10 cellular contexts compared by ENCODE assay signal in the genomic region with DNA sequence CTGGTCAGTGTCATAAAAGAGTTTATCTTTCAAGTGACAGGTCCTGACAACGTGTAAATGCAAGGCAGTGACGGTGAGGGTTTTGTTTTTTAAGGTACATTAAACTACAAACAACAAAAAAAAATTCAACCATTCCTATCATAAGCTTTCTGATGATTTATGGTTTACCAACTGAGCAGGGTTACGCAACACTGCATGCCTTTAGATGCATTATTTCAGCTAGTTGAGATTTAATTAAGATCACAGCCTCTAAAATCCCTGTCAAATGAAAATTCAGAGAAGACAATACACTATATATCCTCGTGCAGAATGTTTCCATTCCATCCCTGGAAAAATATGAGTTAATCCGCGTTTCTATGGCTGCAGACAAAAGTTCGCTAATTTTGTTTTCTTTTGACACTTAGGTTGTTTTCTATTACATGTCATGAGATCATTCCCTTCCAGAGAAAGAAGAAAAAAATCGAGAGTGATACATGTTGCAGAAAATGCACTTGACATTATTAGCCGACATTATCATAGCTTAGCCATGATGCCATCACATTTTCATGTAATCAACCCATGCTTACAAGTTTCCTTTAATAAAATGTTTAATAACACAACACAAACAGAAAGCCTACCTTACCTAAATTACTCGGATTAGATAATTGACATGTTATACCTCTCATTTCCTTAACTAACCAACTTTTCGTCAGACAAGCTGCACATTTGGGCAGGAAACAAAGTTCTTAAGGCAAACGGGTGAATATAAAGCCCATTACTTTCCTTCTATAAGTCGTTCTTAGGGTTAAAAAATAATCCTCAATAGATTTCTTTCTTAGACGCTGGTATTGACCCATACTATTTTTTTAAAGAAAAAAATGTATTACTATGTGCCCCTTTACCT.
DNase-seq lines count a peak whose midpoint lies in the region; ATAC-seq and TF ChIP-seq lines count a peak whose summit lies in the region.
"Had no signal": no experiment of that assay in that cellular context is flagged by ENCODE, and none has a peak within 500 bp of the region (broad histone marks: within the 10 kb centered on the region; RNA-seq: fewer than 3 reads in every experiment).

No MANE protein-coding gene starts in this region.

- H3K4me3 Mint-ChIP-seq in CD8-positive, alpha-beta memory T cell = no peak overlapping the region
- no peak overlapping the region for H3K4me3 Mint-ChIP-seq in activated CD4-positive, alpha-beta memory T cell treated with anti-CD3 and anti-CD28 coated beads for 36 hours
- H3K4me3 Mint-ChIP-seq: activated T-cell treated with anti-CD3 and anti-CD28 coated beads, Interleukin-2, amount 50 U/mL, for 24 hours had no signal

- no peak for DNase-seq in CD8-positive, alpha-beta memory T cell
- DNase-seq in RWPE2 (ENCODE audit: low spot score) = no peak
- DNase-seq in fibroblast of mammary gland (ENCODE audit: low read depth) = peak; percentile 49
- DNase-seq in renal cortical epithelial cell (ENCODE audit: low read depth) = peak; percentile 22
- DNase-seq in activated gamma-delta T cell treated with Interleukin-2 at 50 U/mL for 16 hours = no peak
- no peak for DNase-seq in activated CD4-positive, alpha-beta memory T cell treated with anti-CD3 and anti-CD28 coated beads for 36 hours
- no peak for DNase-seq in activated CD4-positive, CD25-positive, alpha-beta regulatory T cell (lab: John Stamatoyannopoulos, UW)
- DNase-seq in NCI-H2081 treated with DMSO at 0.1 percent for 48 hours (lab: John Stamatoyannopoulos, UW) = no peak
- DNase-seq: activated T-cell treated with anti-CD3 and anti-CD28 coated beads, Interleukin-2, amount 50 U/mL, for 24 hours; RPMI8226 had no signal

- TF ChIP-seq CTCF in RWPE2 (IDR thresholded peaks at IDR 0.05; ENCODE audit: poor library complexity, severe bottlenecking) (no peak), fibroblast of mammary gland (conservative IDR thresholded peaks at IDR 0.05; ENCODE audit: control insufficient read depth, insufficient read depth, low read depth, low read length) (no peak)

- peak overlapping the region in 5 of 8 donors; percentile 30 to 85 (median 73) for H3K27ac Mint-ChIP-seq in CD8-positive, alpha-beta memory T cell
- no peak overlapping the region for H3K27ac Mint-ChIP-seq in activated CD4-positive, alpha-beta memory T cell treated with anti-CD3 and anti-CD28 coated beads for 36 hours
- H3K27ac Mint-ChIP-seq: activated T-cell treated with anti-CD3 and anti-CD28 coated beads, Interleukin-2, amount 50 U/mL, for 24 hours had no signal

- H3K9me3 ChIP-seq in CD8-positive, alpha-beta memory T cell (ENCODE audit: low read length) = no peaks in the 10 kb centered on the region
- H3K9me3 ChIP-seq in RWPE2 (ENCODE audit: severe bottlenecking) = no peaks in the 10 kb centered on the region

- no peaks in the 10 kb centered on the region for H3K27me3 Mint-ChIP-seq in CD8-positive, alpha-beta memory T cell
- no peaks in the 10 kb centered on the region for H3K27me3 Mint-ChIP-seq in activated CD4-positive, alpha-beta memory T cell treated with anti-CD3 and anti-CD28 coated beads for 36 hours
- H3K27me3 Mint-ChIP-seq: activated T-cell treated with anti-CD3 and anti-CD28 coated beads, Interleukin-2, amount 50 U/mL, for 24 hours had no signal

- peaks cover 17 to 71% (median 66%) of the 10 kb centered on the region in 3 donors for H3K4me1 Mint-ChIP-seq in CD8-positive, alpha-beta memory T cell
- peaks cover 65% of the 10 kb centered on the region for H3K4me1 Mint-ChIP-seq in activated CD4-positive, alpha-beta memory T cell treated with anti-CD3 and anti-CD28 coated beads for 36 hours (ENCODE audit: low read depth)

- peak overlapping the region; percentile 95 for H3K4me3 ChIP-seq in CD8-positive, alpha-beta memory T cell (ENCODE audit: low read length)
- H3K4me3 ChIP-seq in RWPE2 (ENCODE audit: severe bottlenecking) = peak overlapping the region; percentile 63
- H3K4me3 ChIP-seq in fibroblast of mammary gland (ENCODE audit: control insufficient read depth, low read depth, low read length) = peak overlapping the region; percentile 77

- CTCF ChIA-PET in CD8-positive, alpha-beta memory T cell (lab: Charles Lee) = interaction anchor here (0.8 to 2.5 kb wide), 3 partner anchors 10 to 25 kb away, joined by 3 to 6 read pairs (median 4); no protein-coding TSS in a partner anchor
- CTCF ChIA-PET in activated CD4-positive, alpha-beta memory T cell treated with anti-CD3 and anti-CD28 coated beads for 36 hours (lab: Charles Lee) = interaction anchor here (0.7 to 1.7 kb wide), 4 partner anchors 12 to 744 kb away, joined by 4 to 6 read pairs (median 6); no protein-coding TSS in a partner anchor

- H3K27me3 ChIP-seq in CD8-positive, alpha-beta memory T cell (ENCODE audit: insufficient read depth, low read length, poor library complexity, severe bottlenecking) = no peaks in the 10 kb centered on the region
- no peaks in the 10 kb centered on the region for H3K27me3 ChIP-seq in RWPE2 (ENCODE audit: insufficient read depth, poor library complexity, severe bottlenecking)

- H3K27ac ChIP-seq in CD8-positive, alpha-beta memory T cell (ENCODE audit: low read depth, low read length) = peak overlapping the region; percentile 82
- H3K27ac ChIP-seq in RWPE2 (ENCODE audit: poor library complexity, severe bottlenecking) = peak overlapping the region; percentile 96

- H3K36me3 ChIP-seq in CD8-positive, alpha-beta memory T cell (ENCODE audit: insufficient read depth, low read length) = no peaks in the 10 kb centered on the region
- no peaks in the 10 kb centered on the region for H3K36me3 ChIP-seq in RWPE2 (ENCODE audit: low read depth)

- peaks cover 80% of the 10 kb centered on the region for H3K4me1 ChIP-seq in CD8-positive, alpha-beta memory T cell (ENCODE audit: insufficient read depth, low read length)
- peaks cover 55% of the 10 kb centered on the region for H3K4me1 ChIP-seq in RWPE2 (ENCODE audit: insufficient read depth, poor library complexity, severe bottlenecking)

- POLR2A ChIA-PET in CD8-positive, alpha-beta memory T cell (lab: Charles Lee) = interaction anchor here (1.1 to 1.6 kb wide), 2 partner anchors 13 to 69 kb away, joined by 3 to 4 read pairs; no protein-coding TSS in a partner anchor
- POLR2A ChIA-PET in activated CD4-positive, alpha-beta memory T cell treated with anti-CD3 and anti-CD28 coated beads for 36 hours (lab: Charles Lee) = interaction anchor here (0.7 to 6.9 kb wide), 20 partner anchors 9 to 520 kb away, joined by 3 to 35 read pairs (median 9); a partner anchor contains a TSS

- no peaks in the 10 kb centered on the region for H3K9me3 Mint-ChIP-seq in CD8-positive, alpha-beta memory T cell
- H3K9me3 Mint-ChIP-seq in activated CD4-positive, alpha-beta memory T cell treated with anti-CD3 and anti-CD28 coated beads for 36 hours = no peaks in the 10 kb centered on the region
- H3K9me3 Mint-ChIP-seq: activated T-cell treated with anti-CD3 and anti-CD28 coated beads, Interleukin-2, amount 50 U/mL, for 24 hours had no signal

- H3K36me3 Mint-ChIP-seq in CD8-positive, alpha-beta memory T cell = peaks cover 0 to 4% (median 0%) of the 10 kb centered on the region in 3 donors
- peaks cover 4% of the 10 kb centered on the region for H3K36me3 Mint-ChIP-seq in activated CD4-positive, alpha-beta memory T cell treated with anti-CD3 and anti-CD28 coated beads for 36 hours

- intact Hi-C loops in activated CD4-positive, alpha-beta memory T cell treated with anti-CD3 and anti-CD28 coated beads for 36 hours (cut with micrococcal nuclease) = loop anchor here (2.0 to 10.0 kb wide), 10 partner anchors 65 to 1980 kb away; a partner anchor contains a TSS

- no peak for ATAC-seq in RWPE2 (ENCODE audit: low read depth)

Comparison
In these comparisons a context has a peak if more than half of its experiments do, and no peak if none do; other contexts are left out.
1. DNase-seq: peak in fibroblast of mammary gland (single experiment) and renal cortical epithelial cell (single experiment); none in CD8-positive, alpha-beta memory T cell (0 of 5), RWPE2 (single experiment), activated gamma-delta T cell treated with Interleukin-2 at 50 U/mL for 16 hours (single experiment), activated CD4-positive, alpha-beta memory T cell treated with anti-CD3 and anti-CD28 coated beads for 36 hours (single experiment), activated CD4-positive, CD25-positive, alpha-beta regulatory T cell (0 of 4) and NCI-H2081 treated with DMSO at 0.1 percent for 48 hours (single experiment).
2. Peak in every context shown above with its lines, with median percentiles within 50 percentile points of each other: H3K4me3 ChIP-seq.